12 cellular contexts compared by ENCODE assay signal in genomic region chr9:4663956-4664355, GRCh38. TPM values are rescaled to one million over a fixed set of nuclear protein-coding genes. Genes with fewer than 3 reads are reported as not detected.
DNase-seq lines count a peak whose midpoint lies in the region; ATAC-seq and TF ChIP-seq lines count a peak whose summit lies in the region.
"Had no signal": no experiment of that assay in that cellular context is flagged by ENCODE, and none has a peak within 500 bp of the region (broad histone marks: within the 10 kb centered on the region; RNA-seq: fewer than 3 reads in every experiment).

No MANE protein-coding gene starts in this region.

- H3K36me3 ChIP-seq in right lobe of liver = no peaks in the 10 kb centered on the region

- TF ChIP-seq POLR2A in right lobe of liver (IDR thresholded peaks at IDR 0.05) = no peak

- H3K27me3 ChIP-seq in right lobe of liver = no peaks in the 10 kb centered on the region

- 56% methylated on average over 3 of the region's 3 CpGs for WGBS in right lobe of liver (ENCODE audit: insufficient coverage, low coverage, low lambda C conversion rate, missing lambda C conversion rate)

- peak in 1 of 4 donors; percentile 16 for ATAC-seq in right lobe of liver
- ATAC-seq in GM21737 (IDR thresholded peaks at IDR 0.05; ENCODE audit: unreplicated experiment) = no peak

- no peak for DNase-seq in activated naive CD4-positive, alpha-beta T cell treated with anti-CD3 and anti-CD28 coated beads, Interleukin-2, amount 50 U/mL, for 16 hours
- DNase-seq in activated T-helper 2 cell treated with anti-CD3 and anti-CD28 coated beads, Interferon-gamma antibody, Interleukin-2, Interleukin-4, amounts not matched to agents 10 μg/mL and 5 μg/mL and 100 μg/mL, durations not matched to agents 14 hours and 24 hours and 36 hours (ENCODE audit: low spot score) = no peak
- no peak for DNase-seq in right lobe of liver
- no peak for DNase-seq in type B pancreatic cell (ENCODE audit: extremely low spot score, unreplicated experiment)
- DNase-seq in stimulated activated naive CD4-positive, alpha-beta T cell treated with Interleukin-2 at 50 U/mL for 16 hours (lab: John Stamatoyannopoulos, UW) = no peak
- DNase-seq in HCEC 1CT = no peak
- DNase-seq: activated CD8-positive, alpha-beta memory T cell treated with anti-CD3 and anti-CD28 coated beads, Interleukin-2, amount 50 U/mL, for 48 hours; COR-L47; effector CD8-positive, alpha-beta T cell; substantia nigra had no signal

- H3K4me3 Mint-ChIP-seq in activated naive CD4-positive, alpha-beta T cell treated with anti-CD3 and anti-CD28 coated beads, Interleukin-2, amount 50 U/mL, for 24 hours = peak overlapping the region; percentile 24
- H3K4me3 Mint-ChIP-seq in activated T-helper 2 cell treated with anti-CD3 and anti-CD28 coated beads, Interferon-gamma antibody, Interleukin-2, Interleukin-4, amounts not matched to agents 10 μg/mL and 5 μg/mL and 100 μg/mL, durations not matched to agents 14 hours and 24 hours and 36 hours (ENCODE audit: low read depth) = peak overlapping the region; percentile 31
- H3K4me3 Mint-ChIP-seq in type B pancreatic cell = peak overlapping the region; percentile 90

- H3K36me3 Mint-ChIP-seq in activated naive CD4-positive, alpha-beta T cell treated with anti-CD3 and anti-CD28 coated beads, Interleukin-2, amount 50 U/mL, for 24 hours = no peaks in the 10 kb centered on the region
- H3K36me3 Mint-ChIP-seq in activated T-helper 2 cell treated with anti-CD3 and anti-CD28 coated beads, Interferon-gamma antibody, Interleukin-2, Interleukin-4, amounts not matched to agents 10 μg/mL and 5 μg/mL and 100 μg/mL, durations not matched to agents 14 hours and 24 hours and 36 hours (ENCODE audit: low read depth) = no peaks in the 10 kb centered on the region
- no peaks in the 10 kb centered on the region for H3K36me3 Mint-ChIP-seq in type B pancreatic cell

- peak overlapping the region; percentile 17 to 76 (median 65) for H3K4me3 ChIP-seq in right lobe of liver

- intact Hi-C loops in activated T-helper 2 cell treated with anti-CD3 and anti-CD28 coated beads, Interferon-gamma antibody, Interleukin-2, Interleukin-4, amounts not matched to agents 10 μg/mL and 5 μg/mL and 100 μg/mL, durations not matched to agents 14 hours and 24 hours and 36 hours (cut with micrococcal nuclease) = loop anchor here (5.0 kb wide), 1 partner anchor 78 kb away; the partner anchor contains the start of gene AK3
- intact Hi-C loops in right lobe of liver (cut with DNase I) = loop anchor here in 1 of 2 donors (10.0 kb wide), 1 partner anchor 81 kb away; the partner anchor contains the start of gene AK3

- no peaks in the 10 kb centered on the region for H3K9me3 Mint-ChIP-seq in activated naive CD4-positive, alpha-beta T cell treated with anti-CD3 and anti-CD28 coated beads, Interleukin-2, amount 50 U/mL, for 24 hours
- no peaks in the 10 kb centered on the region for H3K9me3 Mint-ChIP-seq in activated T-helper 2 cell treated with anti-CD3 and anti-CD28 coated beads, Interferon-gamma antibody, Interleukin-2, Interleukin-4, amounts not matched to agents 10 μg/mL and 5 μg/mL and 100 μg/mL, durations not matched to agents 14 hours and 24 hours and 36 hours
- no peaks in the 10 kb centered on the region for H3K9me3 Mint-ChIP-seq in type B pancreatic cell

- H3K27me3 Mint-ChIP-seq in activated naive CD4-positive, alpha-beta T cell treated with anti-CD3 and anti-CD28 coated beads, Interleukin-2, amount 50 U/mL, for 24 hours = no peaks in the 10 kb centered on the region
- peaks cover 19% of the 10 kb centered on the region for H3K27me3 Mint-ChIP-seq in activated T-helper 2 cell treated with anti-CD3 and anti-CD28 coated beads, Interferon-gamma antibody, Interleukin-2, Interleukin-4, amounts not matched to agents 10 μg/mL and 5 μg/mL and 100 μg/mL, durations not matched to agents 14 hours and 24 hours and 36 hours (ENCODE audit: low read depth)
- peaks cover 7% of the 10 kb centered on the region for H3K27me3 Mint-ChIP-seq in type B pancreatic cell

- TF ChIP-seq CTCF in right lobe of liver (IDR thresholded peaks at IDR 0.05) (no peak), type B pancreatic cell (conservative IDR thresholded peaks at IDR 0.05) (no peak)

- peak overlapping the region; percentile 5 for H3K27ac Mint-ChIP-seq in activated naive CD4-positive, alpha-beta T cell treated with anti-CD3 and anti-CD28 coated beads, Interleukin-2, amount 50 U/mL, for 24 hours
- no peak overlapping the region for H3K27ac Mint-ChIP-seq in activated T-helper 2 cell treated with anti-CD3 and anti-CD28 coated beads, Interferon-gamma antibody, Interleukin-2, Interleukin-4, amounts not matched to agents 10 μg/mL and 5 μg/mL and 100 μg/mL, durations not matched to agents 14 hours and 24 hours and 36 hours
- peak overlapping the region; percentile 32 for H3K27ac Mint-ChIP-seq in type B pancreatic cell

- no peaks in the 10 kb centered on the region for H3K9me3 ChIP-seq in right lobe of liver

- H3K4me1 Mint-ChIP-seq in activated naive CD4-positive, alpha-beta T cell treated with anti-CD3 and anti-CD28 coated beads, Interleukin-2, amount 50 U/mL, for 24 hours = peaks cover 73% of the 10 kb centered on the region
- H3K4me1 Mint-ChIP-seq in activated T-helper 2 cell treated with anti-CD3 and anti-CD28 coated beads, Interferon-gamma antibody, Interleukin-2, Interleukin-4, amounts not matched to agents 10 μg/mL and 5 μg/mL and 100 μg/mL, durations not matched to agents 14 hours and 24 hours and 36 hours (ENCODE audit: low read depth) = peaks cover 55% of the 10 kb centered on the region
- H3K4me1 Mint-ChIP-seq in type B pancreatic cell (ENCODE audit: unreplicated experiment) = peaks cover 37% of the 10 kb centered on the region

- H3K4me1 ChIP-seq in right lobe of liver = peaks cover 0 to 33% (median 10%) of the 10 kb centered on the region in 4 donors

- H3K27ac ChIP-seq in right lobe of liver = peak overlapping the region; percentile 92 to 94 (median 92)

RNA-seq across cellular contexts. Expression of gene PLPP6, which starts 1.9 kb away (rescaled TPM):
- total RNA-seq in activated T-helper 2 cell treated with anti-CD3 and anti-CD28 coated beads, Interferon-gamma antibody, Interleukin-2, Interleukin-4, amounts not matched to agents 10 μg/mL and 5 μg/mL and 100 μg/mL, durations not matched to agents 14 hours and 24 hours and 36 hours = 4.8 and 5.9 TPM in 2 replicates
- total RNA-seq in right lobe of liver = 10 to 100 TPM in 2 of 6 experiments, 1 to 10 TPM in 4; 7.8 to 12.4 (median 9.3) TPM
- 12.2 and 19.5 TPM in 2 replicates for total RNA-seq in type B pancreatic cell (ENCODE audit: low replicate concordance)

RNA-seq across cellular contexts. Expression of gene SPATA6L, which starts 2.3 kb away (rescaled TPM):
- 0.21 and 0.68 TPM in 2 replicates for total RNA-seq in activated T-helper 2 cell treated with anti-CD3 and anti-CD28 coated beads, Interferon-gamma antibody, Interleukin-2, Interleukin-4, amounts not matched to agents 10 μg/mL and 5 μg/mL and 100 μg/mL, durations not matched to agents 14 hours and 24 hours and 36 hours
- 10 to 100 TPM in 1 of 6 experiments, 1 to 10 TPM in 5; 3.7 to 18.8 (median 5.0) TPM for total RNA-seq in right lobe of liver
- total RNA-seq in type B pancreatic cell (ENCODE audit: low replicate concordance) = 3.0 and 4.7 TPM in 2 replicates

RNA-seq across cellular contexts. Expression of gene CDC37L1, which starts 15.4 kb away (rescaled TPM):
- total RNA-seq in activated T-helper 2 cell treated with anti-CD3 and anti-CD28 coated beads, Interferon-gamma antibody, Interleukin-2, Interleukin-4, amounts not matched to agents 10 μg/mL and 5 μg/mL and 100 μg/mL, durations not matched to agents 14 hours and 24 hours and 36 hours = 10.0 and 10.2 TPM in 2 replicates
- 10 to 100 TPM; 20.9 to 42.4 (median 30.8) TPM for total RNA-seq in right lobe of liver
- total RNA-seq in type B pancreatic cell (ENCODE audit: low replicate concordance) = 13.2 and 13.4 TPM in 2 replicates

Comparison
In these comparisons a context has a peak if more than half of its experiments do, and no peak if none do; other contexts are left out.
1. H3K4me3 Mint-ChIP-seq: peak in every context shown above with its lines; median percentile 90 in type B pancreatic cell; 31 in activated T-helper 2 cell treated with anti-CD3 and anti-CD28 coated beads, Interferon-gamma antibody, Interleukin-2, Interleukin-4, amounts not matched to agents 10 μg/mL and 5 μg/mL and 100 μg/mL, durations not matched to agents 14 hours and 24 hours and 36 hours; 24 in activated naive CD4-positive, alpha-beta T cell treated with anti-CD3 and anti-CD28 coated beads, Interleukin-2, amount 50 U/mL, for 24 hours.